In genomic region chr19:43506629-43507028, GRCh38 we compare ENCODE assay signal across 21 cellular contexts. TPM values are rescaled to one million over a fixed set of nuclear protein-coding genes. Genes with fewer than 3 reads are reported as not detected.
DNase-seq lines count a peak whose midpoint lies in the region; ATAC-seq and TF ChIP-seq lines count a peak whose summit lies in the region.
"Had no signal": no experiment of that assay in that cellular context is flagged by ENCODE, and none has a peak within 500 bp of the region (broad histone marks: within the 10 kb centered on the region; RNA-seq: fewer than 3 reads in every experiment).

No MANE protein-coding gene starts in this region.

- H3K27me3 ChIP-seq in CD4-positive, alpha-beta T cell (ENCODE audit: control insufficient read depth, insufficient read depth, low read length) = no peaks in the 10 kb centered on the region
- H3K27me3 ChIP-seq in CD8-positive, alpha-beta memory T cell (ENCODE audit: insufficient read depth, low read length, poor library complexity, severe bottlenecking) = no peaks in the 10 kb centered on the region
- no peaks in the 10 kb centered on the region for H3K27me3 ChIP-seq in MM.1S (replicated peaks; ENCODE audit: insufficient read depth, low read length)
- H3K27me3 ChIP-seq: BLaER1 had no signal

- no peaks in the 10 kb centered on the region for H3K9me2 ChIP-seq in MM.1S (replicated peaks; ENCODE audit: insufficient read depth, low read length)

- ATAC-seq in CD4-positive, alpha-beta T cell (ENCODE audit: poor library complexity) = no peak
- no peak for ATAC-seq in activated T-helper 17 cell treated with anti-CD3 and anti-CD28 coated beads, Interleukin-2, amount 50 U/mL, for 72 hours (replicated peaks)
- no peak for ATAC-seq in GM21825 (IDR thresholded peaks at IDR 0.05; ENCODE audit: unreplicated experiment)
- ATAC-seq: HCT116, SK-N-SH treated with all-trans-retinoic acid at 6 μM for 48 hours had no signal

- H3K4me3 Mint-ChIP-seq in CD4-positive, alpha-beta T cell = peak overlapping the region; percentile 25
- peak overlapping the region in 1 of 7 donors; percentile 65 for H3K4me3 Mint-ChIP-seq in CD8-positive, alpha-beta memory T cell
- no peak overlapping the region for H3K4me3 Mint-ChIP-seq in activated T-helper 17 cell treated with anti-CD3 and anti-CD28 coated beads, Interleukin-2, amount 50 U/mL, for 72 hours
- peak overlapping the region; percentile 66 for H3K4me3 Mint-ChIP-seq in neural crest cell
- H3K4me3 Mint-ChIP-seq in activated CD4-positive, alpha-beta memory T cell treated with anti-CD3 and anti-CD28 coated beads for 36 hours = no peak overlapping the region

- no peak for TF ChIP-seq CTCF in CD4-positive, alpha-beta T cell (IDR thresholded peaks at IDR 0.05)
- TF ChIP-seq CTCF in neural crest cell (conservative IDR thresholded peaks at IDR 0.05) = no peak
- TF ChIP-seq CTCF in MM.1S (IDR thresholded peaks at IDR 0.05; ENCODE audit: low read length) = no peak

- H3K9me3 Mint-ChIP-seq in CD4-positive, alpha-beta T cell = no peaks in the 10 kb centered on the region
- no peaks in the 10 kb centered on the region for H3K9me3 Mint-ChIP-seq in CD8-positive, alpha-beta memory T cell
- H3K9me3 Mint-ChIP-seq in activated T-helper 17 cell treated with anti-CD3 and anti-CD28 coated beads, Interleukin-2, amount 50 U/mL, for 72 hours = no peaks in the 10 kb centered on the region
- H3K9me3 Mint-ChIP-seq in neural crest cell = no peaks in the 10 kb centered on the region
- H3K9me3 Mint-ChIP-seq in activated CD4-positive, alpha-beta memory T cell treated with anti-CD3 and anti-CD28 coated beads for 36 hours = no peaks in the 10 kb centered on the region

- H3K9me3 ChIP-seq in CD4-positive, alpha-beta T cell (ENCODE audit: control insufficient read depth, low read length) = no peaks in the 10 kb centered on the region
- no peaks in the 10 kb centered on the region for H3K9me3 ChIP-seq in CD8-positive, alpha-beta memory T cell (ENCODE audit: low read length)
- no peaks in the 10 kb centered on the region for H3K9me3 ChIP-seq in MM.1S (replicated peaks; ENCODE audit: insufficient read depth, low read length)
- H3K9me3 ChIP-seq: BLaER1 had no signal

- H3F3A ChIP-seq in MM.1S (ENCODE audit: insufficient read depth, low read length) = peaks cover 4% of the 10 kb centered on the region; the same call in 1 of the 2 replicates

- POLR2A ChIA-PET in CD4-positive, alpha-beta T cell (lab: Charles Lee) = interaction anchor here (2.0 kb wide), 1 partner anchor 44 kb away, joined by 7 read pairs; no protein-coding TSS in a partner anchor
- POLR2A ChIA-PET in CD8-positive, alpha-beta memory T cell (lab: Charles Lee) = no interaction called here
- POLR2A ChIA-PET in activated CD4-positive, alpha-beta memory T cell treated with anti-CD3 and anti-CD28 coated beads for 36 hours (lab: Charles Lee) = no interaction called here

- intact Hi-C loops in CD4-positive, alpha-beta T cell (cut with DNase I, micrococcal nuclease) = no loop called here
- intact Hi-C loops in activated CD4-positive, alpha-beta memory T cell treated with anti-CD3 and anti-CD28 coated beads for 36 hours (cut with micrococcal nuclease) = no loop called here

- H4K20me1 ChIP-seq in MM.1S (ENCODE audit: insufficient read depth, low read length) = no peaks in the 10 kb centered on the region

- DNase-seq in CD4-positive, alpha-beta T cell = no peak
- no peak for DNase-seq in CD8-positive, alpha-beta memory T cell
- DNase-seq in neural crest cell (ENCODE audit: low read depth, low spot score) (no peak), NCI-H510A (lab: John Stamatoyannopoulos, UW) (no peak), MM.1S (no peak)
- DNase-seq in activated CD4-positive, alpha-beta memory T cell treated with anti-CD3 and anti-CD28 coated beads for 36 hours = no peak
- DNase-seq: DMS153, DND-41, NCI-H1092 treated with DMSO at 0.1 percent for 48 hours, NCI-H1436 treated with DMSO at 0.1 percent for 48 hours, NCI-H187 treated with DMSO at 0.1 percent for 48 hours, NCI-H2171 treated with DMSO at 0.1 percent for 48 hours, NCI-H345, NCI-H524, NCI-H748 treated with DMSO at 0.1 percent for 48 hours had no signal

- no peak overlapping the region for H3K4me3 ChIP-seq in CD8-positive, alpha-beta memory T cell (ENCODE audit: low read length)
- no peak overlapping the region for H3K4me3 ChIP-seq in MM.1S (ENCODE audit: low read length)
- H3K4me3 ChIP-seq: BLaER1 had no signal

- peaks cover 22% of the 10 kb centered on the region for H3K36me3 ChIP-seq in CD8-positive, alpha-beta memory T cell (ENCODE audit: insufficient read depth, low read length)
- no peaks in the 10 kb centered on the region for H3K36me3 ChIP-seq in MM.1S (replicated peaks; ENCODE audit: insufficient read depth, low read length)

- no peaks in the 10 kb centered on the region for H3K79me2 ChIP-seq in MM.1S (ENCODE audit: low read length)

- peaks cover 17% of the 10 kb centered on the region for H3K4me1 ChIP-seq in CD8-positive, alpha-beta memory T cell (ENCODE audit: insufficient read depth, low read length)
- peaks cover 8% of the 10 kb centered on the region for H3K4me1 ChIP-seq in MM.1S (ENCODE audit: low read length)

- CTCF ChIA-PET in CD4-positive, alpha-beta T cell (lab: Charles Lee) = no interaction called here
- CTCF ChIA-PET in CD8-positive, alpha-beta memory T cell (lab: Charles Lee) = no interaction called here
- CTCF ChIA-PET in activated CD4-positive, alpha-beta memory T cell treated with anti-CD3 and anti-CD28 coated beads for 36 hours (lab: Charles Lee) = interaction anchor here (0.7 to 4.3 kb wide), 3 partner anchors 14 to 72 kb away, joined by 3 to 47 read pairs (median 30); no protein-coding TSS in a partner anchor

- H3K4me1 Mint-ChIP-seq in CD4-positive, alpha-beta T cell (ENCODE audit: low read depth) = peaks cover 30% of the 10 kb centered on the region
- peaks cover 21 to 34% (median 23%) of the 10 kb centered on the region in 3 donors for H3K4me1 Mint-ChIP-seq in CD8-positive, alpha-beta memory T cell
- H3K4me1 Mint-ChIP-seq in activated T-helper 17 cell treated with anti-CD3 and anti-CD28 coated beads, Interleukin-2, amount 50 U/mL, for 72 hours = peaks cover 16% of the 10 kb centered on the region
- H3K4me1 Mint-ChIP-seq in neural crest cell = peaks cover 21% of the 10 kb centered on the region
- peaks cover 21% of the 10 kb centered on the region for H3K4me1 Mint-ChIP-seq in activated CD4-positive, alpha-beta memory T cell treated with anti-CD3 and anti-CD28 coated beads for 36 hours (ENCODE audit: low read depth)

- H3K4me2 ChIP-seq in MM.1S (ENCODE audit: low read depth, low read length) = no peak overlapping the region
- H3K4me2 ChIP-seq: BLaER1 had no signal

- H2AFZ ChIP-seq in MM.1S (ENCODE audit: low read length) = no peak overlapping the region

- H3K36me3 Mint-ChIP-seq in CD4-positive, alpha-beta T cell (ENCODE audit: low read depth) = peaks cover 61% of the 10 kb centered on the region
- H3K36me3 Mint-ChIP-seq in CD8-positive, alpha-beta memory T cell = peaks cover 0 to 47% (median 8%) of the 10 kb centered on the region in 3 donors
- H3K36me3 Mint-ChIP-seq in activated T-helper 17 cell treated with anti-CD3 and anti-CD28 coated beads, Interleukin-2, amount 50 U/mL, for 72 hours (ENCODE audit: low read depth) = peaks cover 67% of the 10 kb centered on the region
- H3K36me3 Mint-ChIP-seq in neural crest cell (ENCODE audit: low read depth) = peaks cover 2% of the 10 kb centered on the region
- H3K36me3 Mint-ChIP-seq in activated CD4-positive, alpha-beta memory T cell treated with anti-CD3 and anti-CD28 coated beads for 36 hours = peaks cover 21% of the 10 kb centered on the region

- H3K27me3 Mint-ChIP-seq in CD4-positive, alpha-beta T cell = no peaks in the 10 kb centered on the region
- no peaks in the 10 kb centered on the region for H3K27me3 Mint-ChIP-seq in CD8-positive, alpha-beta memory T cell
- H3K27me3 Mint-ChIP-seq in activated T-helper 17 cell treated with anti-CD3 and anti-CD28 coated beads, Interleukin-2, amount 50 U/mL, for 72 hours = no peaks in the 10 kb centered on the region
- H3K27me3 Mint-ChIP-seq in neural crest cell (ENCODE audit: low read depth) = peaks cover 2% of the 10 kb centered on the region
- H3K27me3 Mint-ChIP-seq in activated CD4-positive, alpha-beta memory T cell treated with anti-CD3 and anti-CD28 coated beads for 36 hours = no peaks in the 10 kb centered on the region

- H3K27ac ChIP-seq in CD4-positive, alpha-beta T cell (ENCODE audit: low read depth, low read length) = no peak overlapping the region
- no peak overlapping the region for H3K27ac ChIP-seq in CD8-positive, alpha-beta memory T cell (ENCODE audit: low read depth, low read length)
- no peak overlapping the region for H3K27ac ChIP-seq in MM.1S (ENCODE audit: low read length)
- H3K27ac ChIP-seq: BLaER1 had no signal

- no peak overlapping the region for H3K9ac ChIP-seq in MM.1S (ENCODE audit: low read length)
- H3K9ac ChIP-seq: BLaER1 had no signal

- peak overlapping the region; percentile 96 for H3K27ac Mint-ChIP-seq in CD4-positive, alpha-beta T cell
- peak overlapping the region in 6 of 8 donors; percentile 72 to 94 (median 84) for H3K27ac Mint-ChIP-seq in CD8-positive, alpha-beta memory T cell
- H3K27ac Mint-ChIP-seq in activated T-helper 17 cell treated with anti-CD3 and anti-CD28 coated beads, Interleukin-2, amount 50 U/mL, for 72 hours = peak overlapping the region; percentile 56
- no peak overlapping the region for H3K27ac Mint-ChIP-seq in neural crest cell (ENCODE audit: unreplicated experiment)
- no peak overlapping the region for H3K27ac Mint-ChIP-seq in activated CD4-positive, alpha-beta memory T cell treated with anti-CD3 and anti-CD28 coated beads for 36 hours

RNA-seq across cellular contexts. Expression of gene PHLDB3, which starts 2.1 kb away (rescaled TPM):
- 10 to 100 TPM; 75.1 to 77.4 TPM for total RNA-seq in CD4-positive, alpha-beta T cell
- total RNA-seq in CD8-positive, alpha-beta memory T cell = 10 to 100 TPM; 13.5 to 15.4 TPM
- polyA plus RNA-seq in CD8-positive, alpha-beta memory T cell = 8.1 TPM
- total RNA-seq in activated T-helper 17 cell treated with anti-CD3 and anti-CD28 coated beads, Interleukin-2, amount 50 U/mL, for 72 hours = 10 to 100 TPM; 16.7 to 25.5 TPM
- total RNA-seq in neural crest cell = 13.3 and 14.3 TPM in 2 replicates
- total RNA-seq in activated CD4-positive, alpha-beta memory T cell treated with anti-CD3 and anti-CD28 coated beads for 36 hours = 10 to 100 TPM; 13.5 to 15.2 TPM

RNA-seq across cellular contexts. Expression of gene ETHE1, which starts 20.4 kb away (rescaled TPM):
- 10 to 100 TPM; 20.2 to 21.7 TPM for total RNA-seq in CD4-positive, alpha-beta T cell
- 10 to 100 TPM; 34.4 to 42.3 TPM for total RNA-seq in CD8-positive, alpha-beta memory T cell
- polyA plus RNA-seq in CD8-positive, alpha-beta memory T cell = 77.0 TPM
- total RNA-seq in activated T-helper 17 cell treated with anti-CD3 and anti-CD28 coated beads, Interleukin-2, amount 50 U/mL, for 72 hours = 10 to 100 TPM; 71.1 to 74.0 TPM
- total RNA-seq in neural crest cell = 23.7 and 25.0 TPM in 2 replicates
- total RNA-seq in activated CD4-positive, alpha-beta memory T cell treated with anti-CD3 and anti-CD28 coated beads for 36 hours = 100 to 1,000 TPM; 104 to 112 TPM

RNA-seq across cellular contexts. Expression of gene ZNF575, which starts 26.4 kb away (rescaled TPM):
- total RNA-seq in CD4-positive, alpha-beta T cell = 1 to 10 TPM; 2.6 to 2.7 TPM
- 1 to 10 TPM; 2.1 to 2.3 TPM for total RNA-seq in CD8-positive, alpha-beta memory T cell
- 2.6 TPM for polyA plus RNA-seq in CD8-positive, alpha-beta memory T cell
- 1 to 10 TPM in 1 of 2 donors, under 1 TPM in 1; 0.86 to 1.7 TPM for total RNA-seq in activated T-helper 17 cell treated with anti-CD3 and anti-CD28 coated beads, Interleukin-2, amount 50 U/mL, for 72 hours
- total RNA-seq in neural crest cell = 0.57 and 0.72 TPM in 2 replicates
- 1 to 10 TPM; 3.1 to 3.7 TPM for total RNA-seq in activated CD4-positive, alpha-beta memory T cell treated with anti-CD3 and anti-CD28 coated beads for 36 hours
- total RNA-seq: H1 had no signal

RNA-seq across cellular contexts. Expression of gene LYPD3, which starts 41.2 kb away (rescaled TPM):
- total RNA-seq in CD4-positive, alpha-beta T cell = 10 to 100 TPM; 35.6 to 37.3 TPM
- 1 to 10 TPM in 1 of 2 experiments, under 1 TPM in 1; 0.84 to 1.2 TPM for total RNA-seq in CD8-positive, alpha-beta memory T cell
- 3.8 TPM for polyA plus RNA-seq in CD8-positive, alpha-beta memory T cell
- total RNA-seq in activated T-helper 17 cell treated with anti-CD3 and anti-CD28 coated beads, Interleukin-2, amount 50 U/mL, for 72 hours = 1 to 10 TPM; 1.0 to 3.0 TPM
- total RNA-seq in neural crest cell = 0.50 and 0.89 TPM in 2 replicates
- total RNA-seq in activated CD4-positive, alpha-beta memory T cell treated with anti-CD3 and anti-CD28 coated beads for 36 hours = 1 to 10 TPM; 2.3 TPM

Comparison
In these comparisons a context has a peak if more than half of its experiments do, and no peak if none do; other contexts are left out.
1. H3K27ac Mint-ChIP-seq: peak in CD4-positive, alpha-beta T cell (single experiment), CD8-positive, alpha-beta memory T cell (6 of 8) and activated T-helper 17 cell treated with anti-CD3 and anti-CD28 coated beads, Interleukin-2, amount 50 U/mL, for 72 hours (single experiment); none in neural crest cell (single experiment) and activated CD4-positive, alpha-beta memory T cell treated with anti-CD3 and anti-CD28 coated beads for 36 hours (single experiment).
2. H3K4me3 Mint-ChIP-seq: peak in CD4-positive, alpha-beta T cell (single experiment) and neural crest cell (single experiment); none in activated T-helper 17 cell treated with anti-CD3 and anti-CD28 coated beads, Interleukin-2, amount 50 U/mL, for 72 hours (single experiment) and activated CD4-positive, alpha-beta memory T cell treated with anti-CD3 and anti-CD28 coated beads for 36 hours (single experiment).